14 cellular contexts compared by ENCODE assay signal in the genomic region with DNA sequence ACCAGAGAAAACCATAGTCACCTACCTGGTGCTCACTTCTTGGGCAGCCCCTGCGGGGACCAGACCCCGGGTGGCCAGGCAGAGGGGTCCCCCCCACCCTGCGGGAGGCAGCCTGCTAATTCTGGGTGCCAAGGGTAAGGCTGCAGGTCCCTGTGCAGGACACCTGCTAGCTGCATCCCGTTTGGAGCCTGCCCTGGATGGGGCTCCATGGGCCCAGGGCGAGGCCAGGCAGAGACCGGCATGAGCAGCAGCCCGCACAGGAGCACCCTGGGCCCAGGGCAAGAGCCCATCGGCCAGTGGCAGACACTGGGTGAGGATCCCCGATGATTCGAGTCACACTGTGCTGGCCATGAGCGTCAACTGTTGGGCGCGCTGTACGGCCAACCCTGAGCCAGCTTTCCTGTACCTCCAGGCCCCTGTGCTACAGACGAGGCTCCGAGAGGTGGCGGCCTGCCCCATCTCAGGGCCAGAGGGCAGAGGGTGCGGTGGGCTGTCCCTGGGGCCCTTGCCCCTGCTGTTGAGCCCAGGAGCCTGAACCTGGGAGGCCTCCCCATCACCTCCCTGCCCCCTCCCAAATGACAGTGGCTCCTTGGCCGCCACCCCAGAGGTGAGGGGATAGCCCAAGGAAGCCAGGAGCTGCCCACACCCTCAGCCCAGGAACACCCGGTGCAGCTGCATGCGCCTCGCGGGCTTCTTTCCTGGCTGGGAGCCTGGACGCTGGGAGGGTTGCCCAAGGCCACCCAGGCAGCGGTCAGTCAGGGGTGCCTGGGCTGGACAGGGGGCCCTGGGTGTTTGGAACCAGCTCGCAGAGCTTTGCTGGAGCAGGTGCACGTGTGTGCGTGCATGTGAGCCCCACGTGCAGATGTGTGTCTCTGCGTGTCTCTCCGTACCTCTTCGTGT. TPM values are rescaled to one million over a fixed set of nuclear protein-coding genes. Genes with fewer than 3 reads are reported as not detected.
DNase-seq lines count a peak whose midpoint lies in the region; ATAC-seq and TF ChIP-seq lines count a peak whose summit lies in the region.
"Had no signal": no experiment of that assay in that cellular context is flagged by ENCODE, and none has a peak within 500 bp of the region (broad histone marks: within the 10 kb centered on the region; RNA-seq: fewer than 3 reads in every experiment).

No MANE protein-coding gene starts in this region.

- H3K4me1 ChIP-seq in lower lobe of right lung (peaks cover 54% of the 10 kb centered on the region), suprapubic skin (peaks cover 29% of the 10 kb centered on the region)

- no peak overlapping the region for H3K27ac Mint-ChIP-seq in activated CD4-positive, alpha-beta T cell treated with anti-CD3 and anti-CD28 coated beads, Interleukin-2, amount 10 ng/mL, durations not matched to agents 7 days and 5 days
- H3K27ac Mint-ChIP-seq: activated CD4-positive, alpha-beta T cell treated with anti-CD3 and anti-CD28 coated beads for 36 hours had no signal

- H3K9me3 Mint-ChIP-seq in activated CD4-positive, alpha-beta T cell treated with anti-CD3 and anti-CD28 coated beads, Interleukin-2, amount 10 ng/mL, durations not matched to agents 7 days and 5 days, result no peaks in the 10 kb centered on the region
- H3K9me3 Mint-ChIP-seq: activated naive CD4-positive, alpha-beta T cell treated with anti-CD3 and anti-CD28 coated beads, Interleukin-2, amount 50 U/mL, for 24 hours had no signal

- intact Hi-C loops in dorsolateral prefrontal cortex (cut with DNase I) (loop anchor here (2.0 to 5.0 kb wide), 4 partner anchors 59 to 216 kb away; a partner anchor contains a TSS), lower lobe of right lung (cut with DNase I) (loop anchor here (10.0 kb wide), 1 partner anchor 153 kb away; no protein-coding TSS in a partner anchor)

- no peak for TF ChIP-seq EP300 in suprapubic skin (IDR thresholded peaks at IDR 0.05)

- CTCF ChIA-PET in activated CD4-positive, alpha-beta T cell treated with anti-CD3 and anti-CD28 coated beads, Interleukin-2, amount 10 ng/mL, durations not matched to agents 7 days and 5 days (lab: Charles Lee), result interaction anchor here (1.5 kb wide), 1 partner anchor 13 kb away, joined by 3 read pairs; no protein-coding TSS in a partner anchor

- WGBS in suprapubic skin, result 84% methylated on average over 13 of the region's 32 CpGs

- H3K9me3 ChIP-seq in lower lobe of right lung, result no peaks in the 10 kb centered on the region
- no peaks in the 10 kb centered on the region for H3K9me3 ChIP-seq in suprapubic skin

- H3K36me3 ChIP-seq in lower lobe of right lung (no peaks in the 10 kb centered on the region), suprapubic skin (no peaks in the 10 kb centered on the region)

- no peak overlapping the region for H3K4me3 ChIP-seq in dorsolateral prefrontal cortex
- no peak overlapping the region for H3K4me3 ChIP-seq in lower lobe of right lung
- H3K4me3 ChIP-seq in suprapubic skin, result no peak overlapping the region
- H3K4me3 ChIP-seq: skin epidermis had no signal

- peak overlapping the region in 4 of 59 donors; percentile 9 to 36 (median 19) for H3K27ac ChIP-seq in dorsolateral prefrontal cortex
- no peak overlapping the region for H3K27ac ChIP-seq in lower lobe of right lung
- H3K27ac ChIP-seq in suprapubic skin, result no peak overlapping the region

- POLR2A ChIA-PET in activated CD4-positive, alpha-beta T cell treated with anti-CD3 and anti-CD28 coated beads, Interleukin-2, amount 10 ng/mL, durations not matched to agents 7 days and 5 days (lab: Charles Lee), result no interaction called here

- TF ChIP-seq POLR2A in suprapubic skin (IDR thresholded peaks at IDR 0.05), result no peak

- H3K4me3 Mint-ChIP-seq in activated CD4-positive, alpha-beta T cell treated with anti-CD3 and anti-CD28 coated beads, Interleukin-2, amount 10 ng/mL, durations not matched to agents 7 days and 5 days, result no peak overlapping the region
- H3K4me3 Mint-ChIP-seq: activated CD4-positive, alpha-beta T cell treated with anti-CD3 and anti-CD28 coated beads for 36 hours; activated naive CD4-positive, alpha-beta T cell treated with anti-CD3 and anti-CD28 coated beads, Interleukin-2, amount 50 U/mL, for 24 hours had no signal

- no peaks in the 10 kb centered on the region for H3K36me3 Mint-ChIP-seq in activated CD4-positive, alpha-beta T cell treated with anti-CD3 and anti-CD28 coated beads, Interleukin-2, amount 10 ng/mL, durations not matched to agents 7 days and 5 days (ENCODE audit: low read depth)
- H3K36me3 Mint-ChIP-seq: activated naive CD4-positive, alpha-beta T cell treated with anti-CD3 and anti-CD28 coated beads, Interleukin-2, amount 50 U/mL, for 24 hours had no signal

- peak; percentile 1 for DNase-seq in activated CD4-positive, alpha-beta T cell treated with anti-CD3 and anti-CD28 coated beads for 48 hours
- no peak for DNase-seq in activated CD4-positive, alpha-beta T cell treated with anti-CD3 and anti-CD28 coated beads, Interleukin-2, amount 10 ng/mL, durations not matched to agents 7 days and 5 days
- DNase-seq in dorsolateral prefrontal cortex (peak in 6 of 10 donors; percentile 20 to 47 (median 36)), lower lobe of right lung (peak; percentile 41), suprapubic skin (ENCODE audit: low spot score in 2 of 2) (peak; percentile 55 to 76), HuH-7 (ENCODE audit: low spot score) (no peak), amniotic stem cell (lab: John Stamatoyannopoulos, UW) (no peak)
- DNase-seq: activated CD4-positive, alpha-beta T cell treated with anti-CD3 and anti-CD28 coated beads for 36 hours; Kasumi-1; NCI-H2081 treated with DMSO at 0.1 percent for 48 hours; trophoblast cell had no signal

- H3K27me3 ChIP-seq in dorsolateral prefrontal cortex, result no peaks in the 10 kb centered on the region
- H3K27me3 ChIP-seq in lower lobe of right lung (ENCODE audit: low read depth), result peaks cover 17% of the 10 kb centered on the region
- peaks cover 42% of the 10 kb centered on the region for H3K27me3 ChIP-seq in suprapubic skin

- no peak for ATAC-seq in lower lobe of right lung
- no peak for ATAC-seq in GM19397 (IDR thresholded peaks at IDR 0.05; ENCODE audit: unreplicated experiment)
- ATAC-seq: activated CD4-positive, alpha-beta T cell treated with anti-CD3 and anti-CD28 coated beads for 36 hours had no signal

- TF ChIP-seq CTCF in dorsolateral prefrontal cortex (IDR thresholded peaks at IDR 0.05 in 54 of 56, conservative IDR thresholded peaks at IDR 0.05 in 2 of 56; ENCODE audit: low read depth in 1 of 56, partially characterized antibody in 56 of 56), result no peak
- no peak for TF ChIP-seq CTCF in lower lobe of right lung (IDR thresholded peaks at IDR 0.05)
- no peak for TF ChIP-seq CTCF in suprapubic skin (IDR thresholded peaks at IDR 0.05)

- no peaks in the 10 kb centered on the region for H3K4me1 Mint-ChIP-seq in activated CD4-positive, alpha-beta T cell treated with anti-CD3 and anti-CD28 coated beads, Interleukin-2, amount 10 ng/mL, durations not matched to agents 7 days and 5 days
- H3K4me1 Mint-ChIP-seq: activated CD4-positive, alpha-beta T cell treated with anti-CD3 and anti-CD28 coated beads for 36 hours had no signal

- peaks cover 15% of the 10 kb centered on the region for H3K27me3 Mint-ChIP-seq in activated CD4-positive, alpha-beta T cell treated with anti-CD3 and anti-CD28 coated beads, Interleukin-2, amount 10 ng/mL, durations not matched to agents 7 days and 5 days

RNA-seq across cellular contexts. Expression of a gene that starts 47.7 kb away (rescaled TPM):
- under 1 TPM; 0.12 to 0.20 TPM for total RNA-seq in activated CD4-positive, alpha-beta T cell treated with anti-CD3 and anti-CD28 coated beads, Interleukin-2, amount 10 ng/mL, durations not matched to agents 7 days and 5 days
- 100 to 1,000 TPM in 17 of 120 experiments, 10 to 100 TPM in 103; 26.0 to 165 (median 81.5) TPM for total RNA-seq in dorsolateral prefrontal cortex
- 0.62 TPM for total RNA-seq in lower lobe of right lung
- 1 to 10 TPM in 2 of 4 donors, under 1 TPM in 1, not detected in 1; 0.47 to 2.0 (median 1.0) TPM for total RNA-seq in suprapubic skin

Comparison
In these comparisons a context has a peak if more than half of its experiments do, and no peak if none do; other contexts are left out.
1. DNase-seq: peak in activated CD4-positive, alpha-beta T cell treated with anti-CD3 and anti-CD28 coated beads for 48 hours (single experiment), dorsolateral prefrontal cortex (6 of 10), lower lobe of right lung (single experiment) and suprapubic skin (2 of 2); none in activated CD4-positive, alpha-beta T cell treated with anti-CD3 and anti-CD28 coated beads, Interleukin-2, amount 10 ng/mL, durations not matched to agents 7 days and 5 days (single experiment), HuH-7 (single experiment) and amniotic stem cell (single experiment).
2. RNA of a gene that starts 47.7 kb away (total RNA-seq): 26.0 to 165 TPM in dorsolateral prefrontal cortex; 0.47 to 2.0 TPM in suprapubic skin, 0.62 TPM in lower lobe of right lung (single experiment) and 0.12 to 0.20 TPM in activated CD4-positive, alpha-beta T cell treated with anti-CD3 and anti-CD28 coated beads, Interleukin-2, amount 10 ng/mL, durations not matched to agents 7 days and 5 days; every median in the first group is over 4 times any median in the second.